1 cellular context compared by ENCODE assay signal in the genomic region with DNA sequence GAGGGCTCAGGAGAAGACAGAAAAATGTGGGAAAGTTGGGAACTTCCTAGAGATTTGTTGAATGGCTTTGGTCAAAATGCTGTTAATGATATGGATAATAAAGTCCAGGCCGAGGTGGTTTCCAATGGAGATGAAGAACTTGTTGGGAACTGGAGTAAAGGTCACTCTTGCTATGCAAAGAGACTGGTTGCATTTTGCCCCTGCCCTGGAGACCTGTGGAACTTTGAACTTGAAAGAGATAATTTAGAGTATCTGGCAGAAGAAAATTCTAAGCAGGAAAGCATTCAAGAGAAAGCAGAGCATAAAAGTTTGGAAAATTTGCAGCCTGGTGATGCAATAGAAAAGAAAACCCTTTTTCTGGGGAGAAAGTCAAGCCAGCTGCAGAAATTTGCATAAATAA.
A peak's percentile ranks its signal among the peaks of the same experiment; 100 is the strongest.
TF ChIP-seq lines count a peak whose summit lies in the region.

No MANE protein-coding gene starts in this region.

TF ChIP-seq in liver, 16 proteins besides CTCF, POLR2A, EP300 and RAD21 (continued from another document):
- TF ChIP-seq, protein P1, sequence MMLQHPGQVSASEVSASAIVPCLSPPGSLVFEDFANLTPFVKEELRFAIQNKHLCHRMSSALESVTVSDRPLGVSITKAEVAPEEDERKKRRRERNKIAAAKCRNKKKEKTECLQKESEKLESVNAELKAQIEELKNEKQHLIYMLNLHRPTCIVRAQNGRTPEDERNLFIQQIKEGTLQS (IDR thresholded peaks at IDR 0.05), result peak; percentile 55
- TF ChIP-seq TAF1 (conservative IDR thresholded peaks at IDR 0.05) (no peak), RXRA (IDR thresholded peaks at IDR 0.05) (peak; percentile 88)
- TF ChIP-seq, protein P2, sequence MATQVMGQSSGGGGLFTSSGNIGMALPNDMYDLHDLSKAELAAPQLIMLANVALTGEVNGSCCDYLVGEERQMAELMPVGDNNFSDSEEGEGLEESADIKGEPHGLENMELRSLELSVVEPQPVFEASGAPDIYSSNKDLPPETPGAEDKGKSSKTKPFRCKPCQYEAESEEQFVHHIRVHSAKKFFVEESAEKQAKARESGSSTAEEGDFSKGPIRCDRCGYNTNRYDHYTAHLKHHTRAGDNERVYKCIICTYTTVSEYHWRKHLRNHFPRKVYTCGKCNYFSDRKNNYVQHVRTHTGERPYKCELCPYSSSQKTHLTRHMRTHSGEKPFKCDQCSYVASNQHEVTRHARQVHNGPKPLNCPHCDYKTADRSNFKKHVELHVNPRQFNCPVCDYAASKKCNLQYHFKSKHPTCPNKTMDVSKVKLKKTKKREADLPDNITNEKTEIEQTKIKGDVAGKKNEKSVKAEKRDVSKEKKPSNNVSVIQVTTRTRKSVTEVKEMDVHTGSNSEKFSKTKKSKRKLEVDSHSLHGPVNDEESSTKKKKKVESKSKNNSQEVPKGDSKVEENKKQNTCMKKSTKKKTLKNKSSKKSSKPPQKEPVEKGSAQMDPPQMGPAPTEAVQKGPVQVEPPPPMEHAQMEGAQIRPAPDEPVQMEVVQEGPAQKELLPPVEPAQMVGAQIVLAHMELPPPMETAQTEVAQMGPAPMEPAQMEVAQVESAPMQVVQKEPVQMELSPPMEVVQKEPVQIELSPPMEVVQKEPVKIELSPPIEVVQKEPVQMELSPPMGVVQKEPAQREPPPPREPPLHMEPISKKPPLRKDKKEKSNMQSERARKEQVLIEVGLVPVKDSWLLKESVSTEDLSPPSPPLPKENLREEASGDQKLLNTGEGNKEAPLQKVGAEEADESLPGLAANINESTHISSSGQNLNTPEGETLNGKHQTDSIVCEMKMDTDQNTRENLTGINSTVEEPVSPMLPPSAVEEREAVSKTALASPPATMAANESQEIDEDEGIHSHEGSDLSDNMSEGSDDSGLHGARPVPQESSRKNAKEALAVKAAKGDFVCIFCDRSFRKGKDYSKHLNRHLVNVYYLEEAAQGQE (IDR thresholded peaks at IDR 0.05), result peak; percentile 32
- TF ChIP-seq, protein P3, sequence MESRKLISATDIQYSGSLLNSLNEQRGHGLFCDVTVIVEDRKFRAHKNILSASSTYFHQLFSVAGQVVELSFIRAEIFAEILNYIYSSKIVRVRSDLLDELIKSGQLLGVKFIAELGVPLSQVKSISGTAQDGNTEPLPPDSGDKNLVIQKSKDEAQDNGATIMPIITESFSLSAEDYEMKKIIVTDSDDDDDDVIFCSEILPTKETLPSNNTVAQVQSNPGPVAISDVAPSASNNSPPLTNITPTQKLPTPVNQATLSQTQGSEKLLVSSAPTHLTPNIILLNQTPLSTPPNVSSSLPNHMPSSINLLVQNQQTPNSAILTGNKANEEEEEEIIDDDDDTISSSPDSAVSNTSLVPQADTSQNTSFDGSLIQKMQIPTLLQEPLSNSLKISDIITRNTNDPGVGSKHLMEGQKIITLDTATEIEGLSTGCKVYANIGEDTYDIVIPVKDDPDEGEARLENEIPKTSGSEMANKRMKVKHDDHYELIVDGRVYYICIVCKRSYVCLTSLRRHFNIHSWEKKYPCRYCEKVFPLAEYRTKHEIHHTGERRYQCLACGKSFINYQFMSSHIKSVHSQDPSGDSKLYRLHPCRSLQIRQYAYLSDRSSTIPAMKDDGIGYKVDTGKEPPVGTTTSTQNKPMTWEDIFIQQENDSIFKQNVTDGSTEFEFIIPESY (IDR thresholded peaks at IDR 0.05), result no peak
- TF ChIP-seq, protein P4, sequence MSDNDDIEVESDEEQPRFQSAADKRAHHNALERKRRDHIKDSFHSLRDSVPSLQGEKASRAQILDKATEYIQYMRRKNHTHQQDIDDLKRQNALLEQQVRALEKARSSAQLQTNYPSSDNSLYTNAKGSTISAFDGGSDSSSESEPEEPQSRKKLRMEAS (IDR thresholded peaks at IDR 0.05), result no peak
